Comparison of ENCODE assay signal across 8 cellular contexts in the genomic region with DNA sequence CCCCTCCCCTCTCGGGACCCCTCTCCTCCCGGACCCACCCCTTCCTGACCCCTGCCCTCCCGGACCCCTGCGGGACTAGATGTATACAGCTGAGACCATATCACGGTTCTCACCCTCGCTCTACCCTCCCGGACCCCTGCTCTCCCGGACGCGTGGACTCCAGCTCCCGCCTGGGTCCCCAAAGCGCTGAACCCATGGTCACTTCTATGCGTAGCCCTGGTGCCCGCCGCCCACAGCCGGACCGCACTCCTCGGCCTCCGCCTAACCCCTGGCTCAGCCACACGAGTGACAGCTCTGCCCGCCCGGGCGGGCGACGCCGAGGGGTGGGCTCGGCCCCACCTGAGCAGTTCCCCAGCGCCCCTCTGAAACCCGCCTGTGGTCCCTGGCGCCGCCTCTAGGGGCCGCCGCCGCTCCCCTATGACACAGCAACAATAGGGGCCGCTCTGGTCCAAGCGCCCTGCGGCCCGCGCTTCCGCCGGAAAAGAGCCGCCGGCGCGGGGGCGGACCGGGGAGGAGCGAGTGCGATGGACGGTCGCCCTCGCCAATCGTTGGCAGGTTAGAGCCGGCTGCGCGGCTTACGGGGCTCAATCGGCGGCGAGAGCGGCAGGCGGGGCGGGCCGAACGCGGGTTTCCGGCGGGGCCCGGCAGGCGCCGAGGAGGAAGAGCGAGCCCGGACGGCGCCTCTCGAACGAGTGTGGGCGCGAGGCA. TPM values are rescaled to one million over a fixed set of nuclear protein-coding genes. Genes with fewer than 3 reads are reported as not detected.
DNase-seq lines count a peak whose midpoint lies in the region; ATAC-seq, FAIRE-seq and TF ChIP-seq lines count a peak whose summit lies in the region.

A gene with protein sequence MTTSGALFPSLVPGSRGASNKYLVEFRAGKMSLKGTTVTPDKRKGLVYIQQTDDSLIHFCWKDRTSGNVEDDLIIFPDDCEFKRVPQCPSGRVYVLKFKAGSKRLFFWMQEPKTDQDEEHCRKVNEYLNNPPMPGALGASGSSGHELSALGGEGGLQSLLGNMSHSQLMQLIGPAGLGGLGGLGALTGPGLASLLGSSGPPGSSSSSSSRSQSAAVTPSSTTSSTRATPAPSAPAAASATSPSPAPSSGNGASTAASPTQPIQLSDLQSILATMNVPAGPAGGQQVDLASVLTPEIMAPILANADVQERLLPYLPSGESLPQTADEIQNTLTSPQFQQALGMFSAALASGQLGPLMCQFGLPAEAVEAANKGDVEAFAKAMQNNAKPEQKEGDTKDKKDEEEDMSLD (plus strand): TSS at position 657 of the 708 bp plus-strand sequence. CDS start 572 bp downstream, outside the sequence.

- ATAC-seq in GM18868 (IDR thresholded peaks at IDR 0.05; ENCODE audit: unreplicated experiment) (peak; percentile 90), HG03108 (IDR thresholded peaks at IDR 0.05; ENCODE audit: unreplicated experiment) (peak; percentile 79)

- H3K9ac ChIP-seq in iPS-20b (ENCODE audit: low read depth, low read length) = peak within 1 kb of the TSS; percentile 94

- POLR2A ChIA-PET in AG04449 (lab: Yijun Ruan, JAX) = no interaction called here

- intact Hi-C loops in breast epithelium (cut with DNase I; ENCODE audit: low total_unique reads) = loop anchor here (5.0 kb wide), 1 partner anchor 85 kb away; a partner anchor contains a TSS

- peak; percentile 56 for TF ChIP-seq POLR2A in breast epithelium (IDR thresholded peaks at IDR 0.05)

- H3K27me3 ChIP-seq in breast epithelium (no peaks in the 10 kb centered on the region), iPS-20b (ENCODE audit: insufficient read depth, low read length) (no peaks in the 10 kb centered on the region), small intestine (ENCODE audit: control insufficient read depth in 2 of 2, insufficient read depth in 2 of 2, low read length in 2 of 2) (no peaks in the 10 kb centered on the region)

- no peak for FAIRE-seq in small intestine (lab: Jason Lieb, UNC)

- H3K4me3 ChIP-seq in AG04449 (ENCODE audit: low read depth, low read length) = peak within 1 kb of the TSS; percentile 81
- H3K4me3 ChIP-seq in breast epithelium = peak within 1 kb of the TSS; percentile 80 to 98 (median 86)
- peak within 1 kb of the TSS; percentile 90 for H3K4me3 ChIP-seq in iPS-20b (ENCODE audit: low read length)
- H3K4me3 ChIP-seq in small intestine (ENCODE audit: low read depth in 1 of 2, low read length in 2 of 2) = peak within 1 kb of the TSS; percentile 82 to 90

- no peaks in the 10 kb centered on the region for H3K36me3 ChIP-seq in breast epithelium
- peaks cover 37% of the 10 kb centered on the region for H3K36me3 ChIP-seq in iPS-20b (ENCODE audit: insufficient read depth, low read depth, low read length)
- H3K36me3 ChIP-seq in small intestine (ENCODE audit: control insufficient read depth in 2 of 2, insufficient read depth in 2 of 2, low read length in 2 of 2) = peaks cover 7 to 9% of the 10 kb centered on the region in 2 donors

- H3K9me3 ChIP-seq in breast epithelium (no peaks in the 10 kb centered on the region), iPS-20b (ENCODE audit: insufficient read depth, low read depth, low read length) (no peaks in the 10 kb centered on the region), small intestine (ENCODE audit: control insufficient read depth, low read depth) (no peaks in the 10 kb centered on the region)

- peak within 1 kb of the TSS; percentile 98 for H3K27ac ChIP-seq in VCaP
- H3K27ac ChIP-seq in breast epithelium = peak within 1 kb of the TSS; percentile 99
- H3K27ac ChIP-seq in iPS-20b (ENCODE audit: low read length) = peak within 1 kb of the TSS; percentile 97
- peak within 1 kb of the TSS; percentile 94 to 97 for H3K27ac ChIP-seq in small intestine (ENCODE audit: low read depth in 1 of 2, low read length in 1 of 2)

- 0 to 1% (median 1%) methylated on average over 49 to 79 of the region's 79 CpGs for WGBS in small intestine, 3 donors

- peak; percentile 98 for TF ChIP-seq CTCF in AG04449 (IDR thresholded peaks at IDR 0.05; ENCODE audit: insufficient read depth, low read length, missing control alignments)
- peak; percentile 92 for TF ChIP-seq CTCF in VCaP (conservative IDR thresholded peaks at IDR 0.05)
- TF ChIP-seq CTCF in breast epithelium (IDR thresholded peaks at IDR 0.05) = peak; percentile 90 to 99 (median 98)

- CTCF ChIA-PET in AG04449 (lab: Yijun Ruan, JAX) = interaction anchor here (0.6 to 5.9 kb wide), 17 partner anchors 8 to 98 kb away, joined by 3 to 115 read pairs (median 5); a partner anchor contains a TSS

- DNase-seq in AG04449 (ENCODE audit: low read depth, low spot score) (peak; percentile 69), NCI-H2196 (lab: John Stamatoyannopoulos, UW; ENCODE audit: unreplicated experiment) (peak; percentile 98), breast epithelium (ENCODE audit: low spot score in 2 of 2) (peak; percentile 95), small intestine (peak; percentile 95)

- H3K4me1 ChIP-seq in breast epithelium (peaks cover 6 to 14% of the 10 kb centered on the region in 2 donors), iPS-20b (ENCODE audit: insufficient read depth, low read length) (0 out of 2 replicates have a peak, but pooled peaks cover 3% of the 10 kb centered on the region), small intestine (ENCODE audit: control insufficient read depth in 2 of 2, insufficient read depth in 1 of 2, low read depth in 1 of 2, low read length in 1 of 2) (peaks cover 2 to 12% of the 10 kb centered on the region in 2 donors)

RNA-seq across cellular contexts. Expression of the gene that starts here (rescaled TPM):
- 100 to 1,000 TPM in 2 of 3 donors, 10 to 100 TPM in 1; 80.2 to 131 (median 105) TPM for total RNA-seq in breast epithelium
- polyA plus RNA-seq in small intestine = 10 to 100 TPM; 86.3 to 93.4 (median 90.2) TPM

Comparison
In these comparisons a context has a peak if more than half of its experiments do, and no peak if none do; other contexts are left out.
1. Peak in every context shown above with its lines: DNase-seq, ATAC-seq, H3K4me3 ChIP-seq and H3K27ac ChIP-seq.